Comparison of ENCODE assay signal across 1 cellular context in the genomic region with DNA sequence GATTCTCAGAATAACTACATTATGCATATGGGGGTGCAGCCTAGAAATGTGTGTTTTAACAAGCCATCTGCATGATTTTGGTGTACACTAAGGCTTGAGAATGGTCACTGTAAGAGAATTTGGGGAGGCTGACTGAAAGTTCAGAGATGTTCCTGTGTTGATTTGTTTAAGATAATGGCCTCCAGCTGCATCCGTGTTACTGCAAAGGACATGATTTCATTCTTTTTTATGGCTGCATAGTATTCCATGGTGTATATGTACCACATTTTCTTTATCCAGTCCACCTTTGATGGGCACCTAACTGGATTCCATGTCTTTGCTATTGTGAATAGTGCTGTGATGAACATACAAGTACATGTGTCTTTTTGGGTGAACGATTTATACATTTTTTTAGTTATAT. TPM values are rescaled to one million over a fixed set of nuclear protein-coding genes. Genes with fewer than 3 reads are reported as not detected.
"Had no signal": no experiment of that assay in that cellular context is flagged by ENCODE, and none has a peak within 500 bp of the region (broad histone marks: within the 10 kb centered on the region; RNA-seq: fewer than 3 reads in every experiment).

No MANE protein-coding gene starts in this region.

RNA-seq across cellular contexts. Expression of a gene that starts 29.1 kb away (rescaled TPM):
- polyA plus RNA-seq: naive thymus-derived CD4-positive, alpha-beta T cell had no signal
